ENCODE assay signal across 8 cellular contexts in the genomic region with DNA sequence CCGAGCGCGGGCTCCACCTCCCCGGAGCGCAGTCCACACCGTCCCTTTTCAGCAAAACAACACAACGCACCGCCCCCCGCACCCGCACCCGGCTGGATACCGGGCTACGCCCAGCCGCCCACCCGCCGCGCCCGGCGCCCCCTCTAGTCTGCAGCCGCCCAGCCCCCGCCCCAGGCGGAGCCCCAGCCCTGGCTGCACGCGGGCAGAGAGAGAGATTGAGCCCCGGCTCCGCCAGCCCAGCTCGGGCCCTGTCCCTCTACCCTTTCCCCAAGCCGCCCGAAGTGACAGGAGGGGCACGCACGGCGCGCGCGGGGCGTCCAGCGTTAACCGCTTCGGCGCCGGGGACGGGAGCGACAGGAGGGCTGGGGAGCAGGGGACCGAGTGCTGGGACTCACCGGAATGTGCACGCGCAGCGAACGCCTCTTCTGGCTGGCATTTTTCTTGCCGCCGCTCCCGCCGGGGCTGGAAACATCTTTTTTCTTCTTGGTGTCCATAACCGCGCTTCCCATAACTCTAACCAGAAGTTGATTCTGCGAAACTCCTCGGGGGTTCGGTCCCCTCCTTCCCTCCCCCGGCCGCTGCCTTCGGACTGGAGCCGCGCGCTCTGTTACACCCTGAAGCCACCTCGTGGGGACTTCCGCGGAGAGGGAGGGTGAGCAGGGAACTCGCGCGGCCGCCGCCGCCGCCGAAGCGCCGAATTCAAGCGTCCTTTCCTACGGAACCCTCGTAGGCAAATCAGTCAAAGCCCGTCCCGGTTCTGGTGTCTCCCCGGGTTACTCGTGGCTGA.
DNase-seq lines count a peak whose midpoint lies in the region; ATAC-seq and TF ChIP-seq lines count a peak whose summit lies in the region.

No MANE protein-coding gene starts in this region.

- H3K4me3 ChIP-seq in GM12875 (ENCODE audit: low read depth, low read length) (peak overlapping the region; percentile 33), brain microvascular endothelial cell (ENCODE audit: low read depth, low read length) (peak overlapping the region; percentile 60)

- in situ Hi-C loops in brain microvascular endothelial cell (cut with HindIII; ENCODE audit: low pct_ligation_motif_present, low sequenced_read_pairs) = no loop called here

- no peaks in the 10 kb centered on the region for H3K36me3 ChIP-seq in brain microvascular endothelial cell (replicated peaks)

- no peak for TF ChIP-seq CTCF in GM12875 (IDR thresholded peaks at IDR 0.05; ENCODE audit: borderline replicate concordance, insufficient read depth, low read depth, low read length)
- no peak for TF ChIP-seq CTCF in VCaP (conservative IDR thresholded peaks at IDR 0.05)
- no peak for TF ChIP-seq CTCF in brain microvascular endothelial cell (IDR thresholded peaks at IDR 0.05; ENCODE audit: low read depth, low read length, missing control alignments)

- DNase-seq in LoVo (ENCODE audit: low spot score) (peak; percentile 75), brain microvascular endothelial cell (no peak), islet precursor cell (peak; percentile 84), ecto neural progenitor cell (ENCODE audit: low spot score) (no peak)
- DNase-seq in stimulated activated CD4-positive, alpha-beta T cell treated with anti-CD3 and anti-CD28 coated beads, Interleukin-12 subunit alpha, Interleukin-12 subunit beta, amount 100 ng/mL, for 4 hours = peak; percentile 68

- no peak for ATAC-seq in HG03457 (IDR thresholded peaks at IDR 0.05; ENCODE audit: unreplicated experiment)

- H3K27me3 ChIP-seq in brain microvascular endothelial cell (replicated peaks) = peaks cover 16% of the 10 kb centered on the region

- H3K27ac ChIP-seq in VCaP = peak overlapping the region; percentile 97
- no peak overlapping the region for H3K27ac ChIP-seq in brain microvascular endothelial cell

Comparison
In these comparisons a context has a peak if more than half of its experiments do, and no peak if none do; other contexts are left out.
1. DNase-seq: peak in LoVo (single experiment), islet precursor cell (single experiment) and stimulated activated CD4-positive, alpha-beta T cell treated with anti-CD3 and anti-CD28 coated beads, Interleukin-12 subunit alpha, Interleukin-12 subunit beta, amount 100 ng/mL, for 4 hours (single experiment); none in brain microvascular endothelial cell (single experiment) and ecto neural progenitor cell (single experiment).